Comparison of ENCODE assay signal across 22 cellular contexts in genomic region chr10:116761883-116762282, GRCh38. TPM values are rescaled to one million over a fixed set of nuclear protein-coding genes. Genes with fewer than 3 reads are reported as not detected.
DNase-seq lines count a peak whose midpoint lies in the region; ATAC-seq, FAIRE-seq and TF ChIP-seq lines count a peak whose summit lies in the region.
"Had no signal": no experiment of that assay in that cellular context is flagged by ENCODE, and none has a peak within 500 bp of the region (broad histone marks: within the 10 kb centered on the region; RNA-seq: fewer than 3 reads in every experiment).

No MANE protein-coding gene starts in this region.

- no peak overlapping the region for H4K8ac ChIP-seq in mesenchymal stem cell (ENCODE audit: low read length)

- FAIRE-seq in H54 (lab: Jason Lieb, UNC), result no peak
- FAIRE-seq: GM12891, HTR-8/SVneo, RCC 7860 had no signal

- TF ChIP-seq POLR2A in H54 (IDR thresholded peaks at IDR 0.05; ENCODE audit: low read depth, low read length), result no peak

- no peak overlapping the region for H2AFZ ChIP-seq in mesenchymal stem cell (ENCODE audit: low read depth, low read length)

- no peaks in the 10 kb centered on the region for H3K79me1 ChIP-seq in mesenchymal stem cell (replicated peaks; ENCODE audit: low read length, poor library complexity, severe bottlenecking)

- no peak overlapping the region for H3K18ac ChIP-seq in mesenchymal stem cell (ENCODE audit: low read depth in 1 of 2, low read length in 2 of 2)

- no peak overlapping the region for H3K9ac ChIP-seq in mesenchymal stem cell (ENCODE audit: low read length)
- H3K9ac ChIP-seq: BLaER1 treated with 17β-estradiol and CSF1 and Interleukin-3, amounts not matched to agents 10 nM and 100 nM had no signal

- 81% methylated on average over 5 of the region's 5 CpGs for WGBS in mesenchymal stem cell

- peaks cover 9% of the 10 kb centered on the region for H3K4me1 ChIP-seq in mesenchymal stem cell (ENCODE audit: control insufficient read depth, insufficient read depth, low read depth, low read length)
- no peaks in the 10 kb centered on the region for H3K4me1 ChIP-seq in upper lobe of right lung
- H3K4me1 ChIP-seq in SJCRH30, result no peaks in the 10 kb centered on the region
- H3K4me1 ChIP-seq: Caco-2, SJSA1 had no signal

- no peak overlapping the region for H3K4ac ChIP-seq in mesenchymal stem cell (ENCODE audit: low read depth in 1 of 2, low read length in 2 of 2)

- no peak for TF ChIP-seq CTCF in upper lobe of right lung (IDR thresholded peaks at IDR 0.05)

- intact Hi-C loops in sciatic nerve (cut with DNase I), result no loop called here
- intact Hi-C loops in upper lobe of right lung (cut with DNase I), result no loop called here

- H3K27me3 ChIP-seq in mesenchymal stem cell (ENCODE audit: control insufficient read depth in 1 of 2, insufficient read depth in 1 of 2, low read length in 2 of 2) (no peaks in the 10 kb centered on the region), upper lobe of right lung (no peaks in the 10 kb centered on the region), SJCRH30 (no peaks in the 10 kb centered on the region)
- H3K27me3 ChIP-seq: BLaER1 treated with 17β-estradiol and CSF1 and Interleukin-3, amounts not matched to agents 10 nM and 100 nM had no signal

- H4K91ac ChIP-seq in mesenchymal stem cell (ENCODE audit: low read length), result no peak overlapping the region

- no peak overlapping the region for H3K23ac ChIP-seq in mesenchymal stem cell (ENCODE audit: low read length in 2 of 2)

- no peak overlapping the region for H2BK12ac ChIP-seq in mesenchymal stem cell (ENCODE audit: low read length in 2 of 2)

- peak overlapping the region; percentile 61 for H2AK5ac ChIP-seq in mesenchymal stem cell (ENCODE audit: low read length, severe bottlenecking)

- peaks cover 3% of the 10 kb centered on the region for H3K9me3 ChIP-seq in mesenchymal stem cell (ENCODE audit: control insufficient read depth, low read length)
- no peaks in the 10 kb centered on the region for H3K9me3 ChIP-seq in upper lobe of right lung
- H3K9me3 ChIP-seq in SJCRH30 (replicated peaks), result no peaks in the 10 kb centered on the region
- H3K9me3 ChIP-seq: SJSA1 had no signal

- no peak overlapping the region for H2BK5ac ChIP-seq in mesenchymal stem cell (ENCODE audit: low read depth, low read length, poor library complexity, severe bottlenecking)

- no peak overlapping the region for H3K27ac ChIP-seq in mesenchymal stem cell (ENCODE audit: low read length, poor library complexity, severe bottlenecking)
- H3K27ac ChIP-seq in upper lobe of right lung, result no peak overlapping the region
- H3K27ac ChIP-seq in SJCRH30, result no peak overlapping the region
- H3K27ac ChIP-seq: BLaER1 treated with 17β-estradiol and CSF1 and Interleukin-3, amounts not matched to agents 10 nM and 100 nM; SJSA1 had no signal

- no peak overlapping the region for H3K14ac ChIP-seq in mesenchymal stem cell (ENCODE audit: low read length in 2 of 2)

- no peak overlapping the region for H3K4me2 ChIP-seq in mesenchymal stem cell (ENCODE audit: low read length, poor library complexity, severe bottlenecking)
- H3K4me2 ChIP-seq: BLaER1 treated with 17β-estradiol and CSF1 and Interleukin-3, amounts not matched to agents 10 nM and 100 nM had no signal

- H2BK15ac ChIP-seq in mesenchymal stem cell (ENCODE audit: low read depth, poor library complexity, severe bottlenecking), result no peak overlapping the region

- DNase-seq in mesenchymal stem cell (no peak), sciatic nerve (ENCODE audit: low spot score) (no peak), upper lobe of right lung (peak; percentile 19), H54 (ENCODE audit: insufficient read length, low spot score) (no peak), SJCRH30 (no peak)
- DNase-seq: Caco-2; CD4-positive, alpha-beta memory T cell; GOT3; KG1; NCI-H1092 treated with DMSO at 0.1 percent for 48 hours; NCI-H1436 treated with DMSO at 0.1 percent for 48 hours; NCI-H1930; NCI-H345; NCI-H524 treated with DMSO at 0.1 percent for 48 hours had no signal

- ATAC-seq in esophagus mucosa (peak; percentile 13), sciatic nerve (peak; percentile 69), upper lobe of right lung (no peak)
- ATAC-seq in activated CD4-positive, CD25-positive, alpha-beta regulatory T cell treated with anti-CD3 and anti-CD28 coated beads, Interleukin-2, amount 50 U/mL, for 24 hours, result no peak
- ATAC-seq: HCT116 had no signal

- no peak overlapping the region for H3K4me3 ChIP-seq in mesenchymal stem cell (ENCODE audit: insufficient read depth in 1 of 2, low read depth in 1 of 2, low read length in 2 of 2)
- no peak overlapping the region for H3K4me3 ChIP-seq in upper lobe of right lung
- no peak overlapping the region for H3K4me3 ChIP-seq in SJCRH30
- H3K4me3 ChIP-seq: BLaER1 treated with 17β-estradiol and CSF1 and Interleukin-3, amounts not matched to agents 10 nM and 100 nM; SJSA1 had no signal

- no peak overlapping the region for H2BK120ac ChIP-seq in mesenchymal stem cell (ENCODE audit: low read depth, low read length)

- H3K36me3 ChIP-seq in mesenchymal stem cell (ENCODE audit: control insufficient read depth in 1 of 2, insufficient read depth in 2 of 2, low read depth in 1 of 2, low read length in 2 of 2), result no peaks in the 10 kb centered on the region
- H3K36me3 ChIP-seq in upper lobe of right lung, result no peaks in the 10 kb centered on the region
- no peaks in the 10 kb centered on the region for H3K36me3 ChIP-seq in SJCRH30
- H3K36me3 ChIP-seq: BLaER1 treated with 17β-estradiol and CSF1 and Interleukin-3, amounts not matched to agents 10 nM and 100 nM; SJSA1 had no signal

RNA-seq across cellular contexts. Expression of gene HSPA12A, which starts 19.5 kb away (rescaled TPM):
- 3.9 TPM for total RNA-seq in esophagus mucosa
- 3.9 TPM for polyA plus RNA-seq in mesenchymal stem cell (2013, experiment 1 of 2)
- 3.8 TPM for polyA plus RNA-seq in mesenchymal stem cell (2013, experiment 2 of 2)
- 139 TPM for total RNA-seq in sciatic nerve
- 7.4 TPM for total RNA-seq in upper lobe of right lung
- total RNA-seq in SJCRH30 (2014; rRNA removed; shearing (Covaris generic)), result 0.79 and 1.3 TPM in 2 replicates

Comparison
In these comparisons a context has a peak if more than half of its experiments do, and no peak if none do; other contexts are left out.
1. ATAC-seq: peak in esophagus mucosa (single experiment) and sciatic nerve (single experiment); none in upper lobe of right lung (single experiment) and activated CD4-positive, CD25-positive, alpha-beta regulatory T cell treated with anti-CD3 and anti-CD28 coated beads, Interleukin-2, amount 50 U/mL, for 24 hours (0 of 2).
2. RNA of gene HSPA12A, which starts 19.5 kb away (total RNA-seq): 139 TPM in sciatic nerve (single experiment); 7.4 TPM in upper lobe of right lung (single experiment), 3.9 TPM in esophagus mucosa (single experiment) and 0.79 to 1.3 TPM in SJCRH30; every median in the first group is over 10 times any median in the second.